ENCODE assay signal across 30 cellular contexts in the genomic region with DNA sequence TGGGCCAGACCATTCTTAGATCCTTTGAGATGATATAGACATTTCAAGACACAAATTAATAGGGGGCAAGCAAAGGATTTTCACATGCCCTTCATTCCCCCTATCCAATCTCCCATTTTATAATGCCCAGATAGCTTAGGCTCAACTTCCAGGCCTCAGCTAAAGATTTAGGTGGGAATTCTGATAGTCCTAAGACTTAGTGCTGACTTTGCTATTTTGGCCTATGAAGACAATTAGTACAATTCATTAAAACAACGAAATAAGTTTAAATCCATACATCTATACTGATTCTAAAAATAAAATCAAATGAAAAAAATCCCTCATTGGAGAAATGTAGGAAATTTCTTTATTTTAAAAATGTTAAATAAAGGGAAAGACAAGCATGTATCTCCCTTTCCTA.
"Had no signal": no experiment of that assay in that cellular context is flagged by ENCODE, and none has a peak within 500 bp of the region (broad histone marks: within the 10 kb centered on the region; RNA-seq: fewer than 3 reads in every experiment).

No MANE protein-coding gene starts in this region.

- H3K4me3 Mint-ChIP-seq: natural killer cell; nephron; neural progenitor cell; stimulated activated memory B cell treated with anti-CD40 and anti-IgM and Interleukin-4, amounts not matched to agents 10 μg/mL and 1 μg/mL and 100 μg/mL, for 72 hours; stimulated activated naive CD8-positive, alpha-beta T cell treated with anti-CD3 and anti-CD28 coated beads, Interleukin-15, amount 100 ng/mL, for 72 hours; type B pancreatic cell had no signal

- H3K27me3 ChIP-seq: neural progenitor cell, ovary, spleen, suprapubic skin, testis, tibial artery, transverse colon, upper lobe of right lung, uterus had no signal

- DNase-seq: natural killer cell; occipital lobe; ovary; posterior cingulate gyrus; psoas muscle; right cardiac atrium; spleen; stimulated activated CD4-positive, alpha-beta T cell treated with anti-CD3 and anti-CD28 coated beads, Interleukin-12 subunit alpha, Interleukin-12 subunit beta, amount 100 ng/mL, for 4 hours; stimulated activated CD4-positive, alpha-beta T cell treated with anti-CD3 and anti-CD28 coated beads, Interleukin-1b, Interleukin-23, amount 100 ng/mL, for 48 hours; stimulated activated CD4-positive, alpha-beta T cell treated with anti-CD3 and anti-CD28 coated beads, Interleukin-4, amount 100 ng/mL, for 1 hour; stimulated activated CD4-positive, alpha-beta T cell treated with anti-CD3 and anti-CD28 coated beads, Interleukin-4, amount 100 ng/mL, for 4 hours; stimulated activated CD8-positive, alpha-beta memory T cell treated with anti-CD3 and anti-CD28 coated beads, Interleukin-4, amount 100 ng/mL, for 48 hours; stimulated activated naive CD4-positive, alpha-beta T cell; stimulated activated naive CD8-positive, alpha-beta T cell treated with anti-CD3 and anti-CD28 coated beads, Interleukin-15, amount 100 ng/mL, for 72 hours; stimulated activated naive CD8-positive, alpha-beta T cell treated with anti-CD3 and anti-CD28 coated beads, Interleukin-15, Interleukin-2, amounts not matched to agents 100 U/mL and 50 U/mL, for 24 hours; substantia nigra; tibial artery; transverse colon; upper lobe of right lung; uterus had no signal

- H3K27ac ChIP-seq: neural progenitor cell, ovary, parathyroid adenoma, psoas muscle, skin epidermis, spleen, suprapubic skin, tibial artery, transverse colon, upper lobe of right lung, uterus had no signal

- H3K4me3 ChIP-seq: neural progenitor cell, ovary, psoas muscle, skin epidermis, smooth muscle cell, spleen, suprapubic skin, testis, tibial artery, transverse colon, upper lobe of right lung, uterus had no signal

- H3K27ac Mint-ChIP-seq: natural killer cell; nephron; neural progenitor cell; progenitor cell of endocrine pancreas; stimulated activated memory B cell treated with anti-CD40 and anti-IgM and Interleukin-4, amounts not matched to agents 10 μg/mL and 1 μg/mL and 100 μg/mL, for 72 hours; stimulated activated naive CD8-positive, alpha-beta T cell treated with anti-CD3 and anti-CD28 coated beads, Interleukin-15, amount 100 ng/mL, for 72 hours; type B pancreatic cell had no signal

- H3K27me3 Mint-ChIP-seq: progenitor cell of endocrine pancreas; stimulated activated memory B cell treated with anti-CD40 and anti-IgM and Interleukin-4, amounts not matched to agents 10 μg/mL and 1 μg/mL and 100 μg/mL, for 72 hours; stimulated activated naive CD8-positive, alpha-beta T cell treated with anti-CD3 and anti-CD28 coated beads, Interleukin-15, amount 100 ng/mL, for 72 hours; type B pancreatic cell had no signal

- H3K9me3 ChIP-seq: ovary, psoas muscle, suprapubic skin, testis, tibial artery, transverse colon, upper lobe of right lung, uterus had no signal

- H3K9ac ChIP-seq: neural progenitor cell, parathyroid adenoma had no signal

- H3K36me3 ChIP-seq: neural progenitor cell, ovary, spleen, suprapubic skin, tibial artery, transverse colon, upper lobe of right lung, uterus had no signal

- H2AFZ ChIP-seq: neural progenitor cell, parathyroid adenoma had no signal

- ATAC-seq: natural killer cell; psoas muscle; right cardiac atrium; stimulated activated memory B cell treated with anti-CD40 and anti-IgM and Interleukin-4, amounts not matched to agents 10 μg/mL and 1 μg/mL and 100 μg/mL, for 72 hours; stimulated activated naive CD8-positive, alpha-beta T cell treated with anti-CD3 and anti-CD28 coated beads, Interleukin-15, amount 100 ng/mL, for 72 hours; stimulated activated naive CD8-positive, alpha-beta T cell treated with anti-CD3 and anti-CD28 coated beads, Interleukin-15, Interleukin-2, amounts not matched to agents 100 U/mL and 50 U/mL, for 24 hours; upper lobe of right lung had no signal

- H3K79me2 ChIP-seq: parathyroid adenoma had no signal

- H3K4me1 Mint-ChIP-seq: natural killer cell; nephron; stimulated activated memory B cell treated with anti-CD40 and anti-IgM and Interleukin-4, amounts not matched to agents 10 μg/mL and 1 μg/mL and 100 μg/mL, for 72 hours; stimulated activated naive CD8-positive, alpha-beta T cell treated with anti-CD3 and anti-CD28 coated beads, Interleukin-15, amount 100 ng/mL, for 72 hours had no signal

- H3K4me2 ChIP-seq: neural progenitor cell, smooth muscle cell had no signal

- H3K9me3 Mint-ChIP-seq: nephron, neural progenitor cell, type B pancreatic cell had no signal

- H3K36me3 Mint-ChIP-seq: natural killer cell; neural progenitor cell; stimulated activated memory B cell treated with anti-CD40 and anti-IgM and Interleukin-4, amounts not matched to agents 10 μg/mL and 1 μg/mL and 100 μg/mL, for 72 hours; type B pancreatic cell had no signal

- H3K4me1 ChIP-seq: neural progenitor cell, parathyroid adenoma, psoas muscle, spleen, suprapubic skin, testis, tibial artery, transverse colon, upper lobe of right lung, uterus had no signal
